ENCODE assay signal across 9 cellular contexts in the genomic region with DNA sequence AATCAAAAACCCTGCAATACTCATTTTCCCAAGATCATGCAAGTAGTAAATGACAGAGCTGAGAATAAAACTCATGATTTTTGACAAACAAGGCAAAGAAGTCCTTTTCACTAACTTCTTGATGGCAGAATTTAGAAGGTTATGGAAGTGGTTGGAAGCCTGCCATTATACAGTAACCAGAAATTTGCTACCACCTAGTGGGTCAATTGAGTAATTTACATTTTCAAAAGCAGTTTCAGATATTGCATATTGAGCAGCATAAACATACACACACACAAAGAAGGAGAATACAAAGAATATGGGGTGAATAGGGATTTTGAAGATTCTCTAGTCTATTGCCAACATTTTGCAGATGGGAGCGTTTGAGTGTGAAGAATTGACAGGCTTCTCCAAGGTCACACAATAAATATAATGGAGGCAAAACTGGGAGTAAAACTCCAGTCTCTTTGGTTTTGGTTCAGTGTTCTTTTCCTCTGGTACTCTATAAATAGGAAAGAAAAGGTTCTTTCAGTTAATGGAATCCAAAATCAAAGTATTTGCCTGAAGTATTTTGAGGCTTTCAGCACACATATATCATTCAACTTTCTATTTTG.
DNase-seq lines count a peak whose midpoint lies in the region; ATAC-seq, FAIRE-seq and TF ChIP-seq lines count a peak whose summit lies in the region.
"Had no signal": no experiment of that assay in that cellular context is flagged by ENCODE, and none has a peak within 500 bp of the region (broad histone marks: within the 10 kb centered on the region; RNA-seq: fewer than 3 reads in every experiment).

No MANE protein-coding gene starts in this region.

- no peak for DNase-seq in D721Med (ENCODE audit: insufficient read length, low spot score)
- DNase-seq in Jurkat, Clone E6-1 (ENCODE audit: low read depth, low spot score), result peak; percentile 38
- DNase-seq in SHP77 treated with DMSO at 0.1 percent for 48 hours (lab: John Stamatoyannopoulos, UW), result peak; percentile 27
- DNase-seq in fibroblast of pulmonary artery (ENCODE audit: low read depth), result peak; percentile 82
- no peak for DNase-seq in sciatic nerve (ENCODE audit: low spot score)
- no peak for DNase-seq in stimulated activated CD8-positive, alpha-beta memory T cell treated with anti-CD3 and anti-CD28 coated beads, Interleukin-4, amount 100 ng/mL, for 48 hours
- DNase-seq in activated CD4-positive, alpha-beta T cell treated with anti-CD3 and anti-CD28 coated beads, Interleukin-2, amount 10 ng/mL, durations not matched to agents 7 days and 5 days, result no peak

- FAIRE-seq in D721Med (lab: Jason Lieb, UNC), result no peak

- no peak overlapping the region for H3K4me3 ChIP-seq in Jurkat, Clone E6-1 (ENCODE audit: low read length)
- no peak overlapping the region for H3K4me3 ChIP-seq in fibroblast of pulmonary artery (replicated peaks; ENCODE audit: low read depth, low read length)
- H3K4me3 ChIP-seq: SJSA1 had no signal

- no peak overlapping the region for H3K27ac Mint-ChIP-seq in activated CD4-positive, alpha-beta T cell treated with anti-CD3 and anti-CD28 coated beads, Interleukin-2, amount 10 ng/mL, durations not matched to agents 7 days and 5 days

- CTCF ChIA-PET in activated CD4-positive, alpha-beta T cell treated with anti-CD3 and anti-CD28 coated beads, Interleukin-2, amount 10 ng/mL, durations not matched to agents 7 days and 5 days (lab: Charles Lee), result no interaction called here

- peaks cover 9% of the 10 kb centered on the region for H3K27me3 Mint-ChIP-seq in activated CD4-positive, alpha-beta T cell treated with anti-CD3 and anti-CD28 coated beads, Interleukin-2, amount 10 ng/mL, durations not matched to agents 7 days and 5 days

- intact Hi-C loops in sciatic nerve (cut with DNase I), result no loop called here

- no peaks in the 10 kb centered on the region for H3K4me1 Mint-ChIP-seq in activated CD4-positive, alpha-beta T cell treated with anti-CD3 and anti-CD28 coated beads, Interleukin-2, amount 10 ng/mL, durations not matched to agents 7 days and 5 days

- no peaks in the 10 kb centered on the region for H3K9me3 Mint-ChIP-seq in activated CD4-positive, alpha-beta T cell treated with anti-CD3 and anti-CD28 coated beads, Interleukin-2, amount 10 ng/mL, durations not matched to agents 7 days and 5 days

- TF ChIP-seq CTCF in D721Med (IDR thresholded peaks at IDR 0.05; ENCODE audit: insufficient read depth, missing control alignments) (peak; percentile 69), fibroblast of pulmonary artery (IDR thresholded peaks at IDR 0.05; ENCODE audit: low read length, missing control alignments) (peak; percentile 53)

- no peak overlapping the region for H3K4me3 Mint-ChIP-seq in activated CD4-positive, alpha-beta T cell treated with anti-CD3 and anti-CD28 coated beads, Interleukin-2, amount 10 ng/mL, durations not matched to agents 7 days and 5 days

- ATAC-seq in GM19455 (IDR thresholded peaks at IDR 0.05; ENCODE audit: unreplicated experiment) (peak; percentile 65), sciatic nerve (peak; percentile 66)

- H3K36me3 Mint-ChIP-seq in activated CD4-positive, alpha-beta T cell treated with anti-CD3 and anti-CD28 coated beads, Interleukin-2, amount 10 ng/mL, durations not matched to agents 7 days and 5 days (ENCODE audit: low read depth), result no peaks in the 10 kb centered on the region

- POLR2A ChIA-PET in activated CD4-positive, alpha-beta T cell treated with anti-CD3 and anti-CD28 coated beads, Interleukin-2, amount 10 ng/mL, durations not matched to agents 7 days and 5 days (lab: Charles Lee), result no interaction called here

Comparison
In these comparisons a context has a peak if more than half of its experiments do, and no peak if none do; other contexts are left out.
1. DNase-seq: peak in Jurkat, Clone E6-1 (single experiment), SHP77 treated with DMSO at 0.1 percent for 48 hours (single experiment) and fibroblast of pulmonary artery (single experiment); none in D721Med (single experiment), sciatic nerve (single experiment), stimulated activated CD8-positive, alpha-beta memory T cell treated with anti-CD3 and anti-CD28 coated beads, Interleukin-4, amount 100 ng/mL, for 48 hours (single experiment) and activated CD4-positive, alpha-beta T cell treated with anti-CD3 and anti-CD28 coated beads, Interleukin-2, amount 10 ng/mL, durations not matched to agents 7 days and 5 days (single experiment).